In genomic region chr4:21512351-21512750, GRCh38 we compare ENCODE assay signal across 8 cellular contexts.
A peak's percentile ranks its signal among the peaks of the same experiment; 100 is the strongest.
DNase-seq lines count a peak whose midpoint lies in the region; ATAC-seq and TF ChIP-seq lines count a peak whose summit lies in the region.

No MANE protein-coding gene starts in this region.

- H3K4me3 ChIP-seq in mesendoderm (ENCODE audit: low read length) (no peak overlapping the region), aorta (ENCODE audit: low read length in 2 of 2) (no peak overlapping the region)

- no peaks in the 10 kb centered on the region for H3K79me1 ChIP-seq in mesendoderm (ENCODE audit: low read length)

- ATAC-seq in aorta (ENCODE audit: low FRiP score): no peak
- ATAC-seq in GM18511 (IDR thresholded peaks at IDR 0.05; ENCODE audit: unreplicated experiment): no peak
- ATAC-seq in GM21528 (IDR thresholded peaks at IDR 0.05; ENCODE audit: low FRiP score, unreplicated experiment): no peak

- TF ChIP-seq CTCF in GM10248 (IDR thresholded peaks at IDR 0.05; ENCODE audit: control extremely low read depth, extremely low read depth, low read depth, missing control alignments): peak; percentile 33

- no peaks in the 10 kb centered on the region for H3K4me1 ChIP-seq in mesendoderm (ENCODE audit: control insufficient read depth, low read depth, low read length)
- no peaks in the 10 kb centered on the region for H3K4me1 ChIP-seq in aorta (ENCODE audit: control insufficient read depth in 1 of 2, insufficient read depth in 2 of 2, low read length in 2 of 2)

- no peak overlapping the region for H3K23ac ChIP-seq in mesendoderm (ENCODE audit: low read length)

- CTCF ChIA-PET in GM10248 (lab: Yijun Ruan, JAX): interaction anchor here (1.2 to 1.7 kb wide), 3 partner anchors 14 to 252 kb away, joined by 3 to 9 read pairs (median 5); no protein-coding TSS in a partner anchor

- no peak overlapping the region for H3K27ac ChIP-seq in mesendoderm (ENCODE audit: low read depth, low read length)
- H3K27ac ChIP-seq in aorta (ENCODE audit: low read depth in 1 of 2, low read length in 2 of 2): no peak overlapping the region

- no peaks in the 10 kb centered on the region for H3K36me3 ChIP-seq in mesendoderm (ENCODE audit: control insufficient read depth, insufficient read depth, low read length)
- H3K36me3 ChIP-seq in aorta (ENCODE audit: control insufficient read depth in 1 of 2, insufficient read depth in 2 of 2, low read length in 1 of 2): no peaks in the 10 kb centered on the region

- H3K27me3 ChIP-seq in mesendoderm (ENCODE audit: insufficient read depth, low read length, poor library complexity) (no peaks in the 10 kb centered on the region), aorta (ENCODE audit: control insufficient read depth in 1 of 2, insufficient read depth in 2 of 2, low read length in 1 of 2) (no peaks in the 10 kb centered on the region)

- H3K4me2 ChIP-seq in mesendoderm (ENCODE audit: low read length): no peak overlapping the region

- no peak overlapping the region for H4K5ac ChIP-seq in mesendoderm (ENCODE audit: low read length)

- H2AK5ac ChIP-seq in mesendoderm (ENCODE audit: low read length): no peak overlapping the region

- POLR2A ChIA-PET in GM10248 (lab: Yijun Ruan, JAX): no interaction called here

- no peak overlapping the region for H2BK5ac ChIP-seq in mesendoderm (ENCODE audit: low read length)

- no peak overlapping the region for H3K4ac ChIP-seq in mesendoderm (ENCODE audit: low read depth, low read length)

- H2BK120ac ChIP-seq in mesendoderm (ENCODE audit: low read depth, low read length): no peak overlapping the region

- no CpG with 5 or more reads among the region's 1 CpG for WGBS in mesendoderm (ENCODE audit: extremely low coverage, insufficient coverage, low lambda C conversion rate)
- 76 to 86% methylated on average over 1 of the region's 1 CpG for WGBS in aorta, 2 donors

- no peaks in the 10 kb centered on the region for H3K79me2 ChIP-seq in mesendoderm (ENCODE audit: control insufficient read depth, insufficient read depth, low read length)

- intact Hi-C loops in aorta (cut with DNase I) (loop anchor here (2.0 kb wide), 1 partner anchor 254 kb away; no protein-coding TSS in a partner anchor), posterior cingulate gyrus (cut with DNase I) (loop anchor here (1.0 to 10.0 kb wide), 2 partner anchors 256 to 872 kb away; no protein-coding TSS in a partner anchor)

- no peak overlapping the region for H4K8ac ChIP-seq in mesendoderm (ENCODE audit: low read depth, low read length)

- no peak overlapping the region for H3K9ac ChIP-seq in mesendoderm (ENCODE audit: low read length)

- no peak overlapping the region for H3K18ac ChIP-seq in mesendoderm (ENCODE audit: low read length)

- no peak overlapping the region for H2BK15ac ChIP-seq in mesendoderm (replicated peaks; ENCODE audit: low read depth)

- no peak for DNase-seq in GM10248 (ENCODE audit: extremely low spot score)
- peak; percentile 0 for DNase-seq in NCI-H2171 (lab: John Stamatoyannopoulos, UW)
- peak; percentile 5 for DNase-seq in brain pericyte (ENCODE audit: low read depth, low spot score)
- peak; percentile 61 for DNase-seq in mesendoderm
- no peak for DNase-seq in aorta
- no peak for DNase-seq in posterior cingulate gyrus

- H3K56ac ChIP-seq in mesendoderm (ENCODE audit: low read length): no peak overlapping the region

- no peaks in the 10 kb centered on the region for H3K9me3 ChIP-seq in aorta (ENCODE audit: control insufficient read depth, low read length)

Comparison
In these comparisons a context has a peak if more than half of its experiments do, and no peak if none do; other contexts are left out.
1. DNase-seq: peak in NCI-H2171 (single experiment), brain pericyte (single experiment) and mesendoderm (single experiment); none in GM10248 (single experiment), aorta (0 of 2) and posterior cingulate gyrus (0 of 10).